ENCODE assay signal across 8 cellular contexts in genomic region chr1:162561616-162562451, GRCh38. TPM values are rescaled to one million over a fixed set of nuclear protein-coding genes. Genes with fewer than 3 reads are reported as not detected.
DNase-seq lines count a peak whose midpoint lies in the region; ATAC-seq and TF ChIP-seq lines count a peak whose summit lies in the region.

Gene UAP1, plus strand, starts transcription at chr1:162561722. Its CDS starts 4,347 bp downstream, at chr1:162566069.

- TF ChIP-seq RAD21 in Ishikawa (IDR thresholded peaks at IDR 0.05; ENCODE audit: low read depth) = no peak

- intact Hi-C loops in cardiac septum (cut with DNase I) = loop anchor here (1.0 kb wide), 1 partner anchor 65 kb away; the partner anchor contains the start of gene UHMK1

- DNase-seq in activated gamma-delta T cell treated with anti-CD3 and anti-CD28 coated beads, Interleukin-2, amount 50 U/mL, for 16 hours (ENCODE audit: low read depth) = peak; percentile 3
- DNase-seq in cardiac septum (ENCODE audit: low spot score) = no peak
- DNase-seq in pons (ENCODE audit: low spot score) = peak; percentile 26
- no peak for DNase-seq in NCI-H2196 (lab: John Stamatoyannopoulos, UW; ENCODE audit: unreplicated experiment)
- DNase-seq in NOMO-1 treated with DMSO at 0.1 percent for 48 hours (lab: John Stamatoyannopoulos, UW; ENCODE audit: unreplicated experiment) = no peak

- peak within 1 kb of the TSS; percentile 94 for H3K4me3 ChIP-seq in GM12875 (ENCODE audit: low read depth, low read length)

- peak; percentile 37 for ATAC-seq in GM21619 (IDR thresholded peaks at IDR 0.05; ENCODE audit: unreplicated experiment)

- no peak for TF ChIP-seq CTCF in GM12875 (IDR thresholded peaks at IDR 0.05; ENCODE audit: borderline replicate concordance, insufficient read depth, low read depth, low read length)

- TF ChIP-seq EP300 in Ishikawa (IDR thresholded peaks at IDR 0.05; ENCODE audit: borderline replicate concordance) = no peak

TF ChIP-seq in Ishikawa, 13 proteins besides CTCF, POLR2A, EP300 and RAD21:
- TF ChIP-seq MAX (IDR thresholded peaks at IDR 0.05) = peak; percentile 72
- TF ChIP-seq YY1 (IDR thresholded peaks at IDR 0.05; ENCODE audit: low read depth) = no peak

RNA-seq across cellular contexts. Expression of gene UAP1, which starts in this region (rescaled TPM):
- total RNA-seq in cardiac septum = 24.4 TPM

Comparison
In these comparisons a context has a peak if more than half of its experiments do, and no peak if none do; other contexts are left out.
1. DNase-seq: peak in activated gamma-delta T cell treated with anti-CD3 and anti-CD28 coated beads, Interleukin-2, amount 50 U/mL, for 16 hours (single experiment) and pons (single experiment); none in cardiac septum (single experiment), NCI-H2196 (single experiment) and NOMO-1 treated with DMSO at 0.1 percent for 48 hours (single experiment).